ENCODE assay signal across 1 cellular context in genomic region chr20:38372830-38373229, GRCh38.
A peak's percentile ranks its signal among the peaks of the same experiment; 100 is the strongest.
TF ChIP-seq lines count a peak whose summit lies in the region.

No MANE protein-coding gene starts in this region.

TF ChIP-seq in K562, 482 proteins besides CTCF, POLR2A, EP300 and RAD21 (continued from another document):
- TF ChIP-seq ATF3 (IDR thresholded peaks at IDR 0.05) (0 out of 2 replicates have a peak, but pooled peaks have one; percentile 9), ATF3 (CRISPR knock-in tag; conservative IDR thresholded peaks at IDR 0.05) (no peak), ZNF395 (CRISPR knock-in tag; IDR thresholded peaks at IDR 0.05) (0 out of 2 replicates have a peak, but pooled peaks have one; percentile 27), ZNF77 (CRISPR knock-in tag; IDR thresholded peaks at IDR 0.05) (no peak), RBM22 (IDR thresholded peaks at IDR 0.05; ENCODE audit: low read depth, low read length, poor library complexity, severe bottlenecking) (no peak)
